Comparison of ENCODE assay signal across 21 cellular contexts in genomic region chr6:63676412-63677114, GRCh38. TPM values are rescaled to one million over a fixed set of nuclear protein-coding genes. Genes with fewer than 3 reads are reported as not detected.
DNase-seq lines count a peak whose midpoint lies in the region; FAIRE-seq and TF ChIP-seq lines count a peak whose summit lies in the region.
"Had no signal": no experiment of that assay in that cellular context is flagged by ENCODE, and none has a peak within 500 bp of the region (broad histone marks: within the 10 kb centered on the region; RNA-seq: fewer than 3 reads in every experiment).

No MANE protein-coding gene starts in this region.

- H3K4me3 ChIP-seq in cardiac fibroblast (replicated peaks in 1 of 2; ENCODE audit: low read depth in 2 of 2, low read length in 2 of 2) (no peak overlapping the region), skeletal muscle cell (ENCODE audit: low read depth, low read length) (no peak overlapping the region), BE2C (ENCODE audit: low read depth, low read length) (no peak overlapping the region), MG63 (no peak overlapping the region)
- H3K4me3 ChIP-seq: HAP-1, heart left ventricle had no signal

- H3K27me3 ChIP-seq in BE2C (no peaks in the 10 kb centered on the region), MG63 (no peaks in the 10 kb centered on the region)
- H3K27me3 ChIP-seq: heart left ventricle had no signal

- TF ChIP-seq CTCF in cardiac fibroblast (IDR thresholded peaks at IDR 0.05; ENCODE audit: low read depth, low read length) (no peak), BE2C (IDR thresholded peaks at IDR 0.05; ENCODE audit: low read depth, low read length) (no peak)

- TF ChIP-seq POLR2A in H54 (IDR thresholded peaks at IDR 0.05; ENCODE audit: low read depth, low read length): no peak

- H3K9me3 ChIP-seq in BE2C (no peaks in the 10 kb centered on the region), MG63 (no peaks in the 10 kb centered on the region)
- H3K9me3 ChIP-seq: HAP-1 had no signal

- DNase-seq in H54 (ENCODE audit: insufficient read length, low spot score): no peak
- DNase-seq in cardiac fibroblast (ENCODE audit: low read depth in 2 of 2): peak; percentile 21 to 22
- peak; percentile 13 for DNase-seq in kidney tubule cell (ENCODE audit: low spot score)
- peak; percentile 6 for DNase-seq in skeletal muscle cell (ENCODE audit: low read depth)
- DNase-seq in glomerular visceral epithelial cell (ENCODE audit: extremely low spot score): no peak
- DNase-seq in NAMALWA (ENCODE audit: low spot score): no peak
- DNase-seq in BE2C: no peak
- no peak for DNase-seq in MG63
- DNase-seq: activated CD8-positive, alpha-beta T cell treated with anti-CD3 and anti-CD28 coated beads for 36 hours; DMS79 treated with DMSO at 0.1 percent for 48 hours; heart left ventricle; left cardiac atrium; midbrain; natural killer cell; NCI-H1417; NCI-H2081 treated with DMSO at 0.1 percent for 48 hours; NCI-H446 treated with DMSO at 0.1 percent for 48 hours; right cardiac atrium; stimulated activated CD4-positive, alpha-beta T cell treated with anti-CD3 and anti-CD28 coated beads, Interleukin-4, amount 100 ng/mL, for 24 hours had no signal

- H3K4me1 ChIP-seq in BE2C: no peaks in the 10 kb centered on the region

- peak; percentile 48 for FAIRE-seq in H54 (lab: Jason Lieb, UNC)
- FAIRE-seq: astrocyte had no signal

- peaks cover 13% of the 10 kb centered on the region for H3K36me3 ChIP-seq in BE2C
- no peaks in the 10 kb centered on the region for H3K36me3 ChIP-seq in MG63

RNA-seq across cellular contexts. Expression of gene PHF3, which starts 41.0 kb away (rescaled TPM):
- 11.3 TPM for polyA plus RNA-seq in BE2C (2012; ENCODE audit: insufficient read depth, insufficient read length, low read depth)
- 10.0 and 25.3 TPM in 2 replicates for total RNA-seq in MG63 (2014; rRNA removed; shearing (Covaris generic); ENCODE audit: low replicate concordance)

Comparison
In these comparisons a context has a peak if more than half of its experiments do, and no peak if none do; other contexts are left out.
1. DNase-seq: peak in cardiac fibroblast (2 of 2), kidney tubule cell (single experiment) and skeletal muscle cell (single experiment); none in H54 (single experiment), glomerular visceral epithelial cell (single experiment), NAMALWA (single experiment), BE2C (single experiment) and MG63 (single experiment).